ENCODE assay signal across 20 cellular contexts in genomic region chr4:160717848-160718247, GRCh38.
DNase-seq lines count a peak whose midpoint lies in the region; ATAC-seq, FAIRE-seq and TF ChIP-seq lines count a peak whose summit lies in the region.
"Had no signal": no experiment of that assay in that cellular context is flagged by ENCODE, and none has a peak within 500 bp of the region (broad histone marks: within the 10 kb centered on the region; RNA-seq: fewer than 3 reads in every experiment).

No MANE protein-coding gene starts in this region.

- TF ChIP-seq RAD21 in HepG2 (CRISPR knock-in tag; IDR thresholded peaks at IDR 0.05): no peak

- H3K9ac ChIP-seq in HepG2 (ENCODE audit: insufficient read depth, low read depth, low read length): no peak overlapping the region
- H3K9ac ChIP-seq: BLaER1 treated with 17β-estradiol and CSF1 and Interleukin-3, amounts not matched to agents 10 nM and 100 nM had no signal

- no peak overlapping the region for H3K4me2 ChIP-seq in HepG2 (ENCODE audit: low read depth, low read length)
- H3K4me2 ChIP-seq: A549; BLaER1 treated with 17β-estradiol and CSF1 and Interleukin-3, amounts not matched to agents 10 nM and 100 nM had no signal

- H3K9me3 ChIP-seq in HepG2 (ENCODE audit: low read length) (no peaks in the 10 kb centered on the region), right lobe of liver (no peaks in the 10 kb centered on the region)
- H3K9me3 ChIP-seq: A549; BLaER1 treated with 17β-estradiol and CSF1 and Interleukin-3, amounts not matched to agents 10 nM and 100 nM; Caco-2 had no signal

- CTCF ChIA-PET in HepG2 (lab: Yijun Ruan, JAX; ENCODE audit: low intra/inter-chr PET ratio, low total read pairs): no interaction called here

- TF ChIP-seq EP300 in HepG2 (IDR thresholded peaks at IDR 0.05; ENCODE audit: low read depth in 2 of 2, low read length in 2 of 2): no peak
- TF ChIP-seq EP300 in HepG2 (CRISPR knock-in tag; IDR thresholded peaks at IDR 0.05; ENCODE audit: borderline replicate concordance): no peak

- H3K27ac ChIP-seq in HepG2 (ENCODE audit: extremely low read length, insufficient read depth, low read length) (no peak overlapping the region), right lobe of liver (no peak overlapping the region)
- H3K27ac ChIP-seq: 22Rv1; A549; BLaER1 treated with 17β-estradiol and CSF1 and Interleukin-3, amounts not matched to agents 10 nM and 100 nM; C4-2B had no signal

- DNase-seq in HepG2 (ENCODE audit: low spot score) (no peak), right lobe of liver (no peak), LHCN-M2 (ENCODE audit: low read depth) (peak; percentile 28), RCC 7860 (ENCODE audit: low spot score) (no peak)
- DNase-seq: AML-193; Caco-2; Calu3; CD4-positive, alpha-beta T cell; CD8-positive, alpha-beta T cell; DMS79 treated with DMSO at 0.1 percent for 48 hours; GF-D8 had no signal

- H3K4me1 ChIP-seq in HepG2 (ENCODE audit: insufficient read depth, low read length) (no peaks in the 10 kb centered on the region), right lobe of liver (no peaks in the 10 kb centered on the region)
- H3K4me1 ChIP-seq: A549; BLaER1 treated with 17β-estradiol and CSF1 and Interleukin-3, amounts not matched to agents 10 nM and 100 nM; Caco-2 had no signal

- TF ChIP-seq POLR2A in HepG2 (IDR thresholded peaks at IDR 0.05; ENCODE audit: insufficient read depth in 1 of 2, low read depth in 2 of 2, low read length in 2 of 2): no peak
- TF ChIP-seq POLR2A in right lobe of liver (IDR thresholded peaks at IDR 0.05): no peak

- TF ChIP-seq CTCF in HepG2 (CRISPR knock-in tag; IDR thresholded peaks at IDR 0.05) (no peak), right lobe of liver (IDR thresholded peaks at IDR 0.05) (no peak)

- POLR2A ChIA-PET in HepG2 (lab: Yijun Ruan, JAX): no interaction called here

- H3K27me3 ChIP-seq in HepG2 (ENCODE audit: control insufficient read depth in 1 of 2, insufficient read depth in 2 of 2, low read length in 2 of 2) (no peaks in the 10 kb centered on the region), right lobe of liver (no peaks in the 10 kb centered on the region)
- H3K27me3 ChIP-seq: BLaER1 treated with 17β-estradiol and CSF1 and Interleukin-3, amounts not matched to agents 10 nM and 100 nM had no signal

- H3K36me3 ChIP-seq in HepG2 (replicated peaks in 1 of 2; ENCODE audit: control insufficient read depth in 1 of 2, insufficient read depth in 2 of 2, low read length in 2 of 2): no peaks in the 10 kb centered on the region
- H3K36me3 ChIP-seq in right lobe of liver: no peaks in the 10 kb centered on the region
- H3K36me3 ChIP-seq: BLaER1 treated with 17β-estradiol and CSF1 and Interleukin-3, amounts not matched to agents 10 nM and 100 nM had no signal

- no peak for FAIRE-seq in HepG2 (lab: Jason Lieb, UNC)
- no peak for FAIRE-seq in RCC 7860 (lab: Jason Lieb, UNC)
- FAIRE-seq: A549, D721Med, G401.6, GM12891, GM19239 had no signal

- WGBS in HepG2 (ENCODE audit: low lambda C conversion rate): 0% methylated on average over 2 of the region's 2 CpGs
- 65% methylated on average over 2 of the region's 2 CpGs for WGBS in right lobe of liver (ENCODE audit: insufficient coverage, low coverage, low lambda C conversion rate, missing lambda C conversion rate)

- intact Hi-C loops in HepG2 (cut with micrococcal nuclease; ENCODE audit: unreplicated experiment) (no loop called here), right lobe of liver (cut with DNase I) (no loop called here)

- in situ Hi-C loops in HepG2 (cut with HindIII; ENCODE audit: extremely low pct_ligation_motif_present, low pct_unique_long_range_greater_than_20kb): no loop called here

- ATAC-seq in HepG2: no peak
- no peak for ATAC-seq in right lobe of liver
- no peak for ATAC-seq in GM19455 (IDR thresholded peaks at IDR 0.05; ENCODE audit: unreplicated experiment)
- ATAC-seq: A549; CD8-positive, alpha-beta T cell had no signal

- H3K4me3 ChIP-seq in HepG2 (replicated peaks in 1 of 3; ENCODE audit: insufficient read depth in 1 of 3, low read depth in 2 of 3, low read length in 3 of 3) (no peak overlapping the region), right lobe of liver (no peak overlapping the region)
- H3K4me3 ChIP-seq: A549; BLaER1 treated with 17β-estradiol and CSF1 and Interleukin-3, amounts not matched to agents 10 nM and 100 nM had no signal

- no peak overlapping the region for H2AFZ ChIP-seq in HepG2 (ENCODE audit: low read length)

- H4K20me1 ChIP-seq in HepG2 (ENCODE audit: insufficient read depth, low read length): no peaks in the 10 kb centered on the region
- H4K20me1 ChIP-seq: BLaER1 treated with 17β-estradiol and CSF1 and Interleukin-3, amounts not matched to agents 10 nM and 100 nM had no signal

- no TSS peak for BruUV-seq in HepG2 (replicated peaks; lab: Mats Ljungman, UMichigan)

- no peaks in the 10 kb centered on the region for H3K79me2 ChIP-seq in HepG2 (ENCODE audit: insufficient read depth, low read length)

TF ChIP-seq in HepG2, 621 proteins besides CTCF, POLR2A, EP300 and RAD21:
- TF ChIP-seq EZH2 (conservative IDR thresholded peaks at IDR 0.05; ENCODE audit: low read depth, low read length) (no peak), ZNF609 (CRISPR knock-in tag; IDR thresholded peaks at IDR 0.05; ENCODE audit: borderline replicate concordance) (no peak), SAFB2 (CRISPR knock-in tag; IDR thresholded peaks at IDR 0.05; ENCODE audit: borderline replicate concordance, low read depth) (no peak), HNRNPH1 (optimal IDR thresholded peaks at IDR 0.05; ENCODE audit: low read depth, low read length) (no peak), CEBPB (IDR thresholded peaks at IDR 0.05; ENCODE audit: borderline replicate concordance, low read depth, low read length) (peak; percentile 50; the same call in 1 of the 2 replicates), ZNF335 (CRISPR knock-in tag; IDR thresholded peaks at IDR 0.05) (no peak), TOPORS (CRISPR knock-in tag; IDR thresholded peaks at IDR 0.05) (no peak)
